ENCODE assay signal across 20 cellular contexts in the genomic region with DNA sequence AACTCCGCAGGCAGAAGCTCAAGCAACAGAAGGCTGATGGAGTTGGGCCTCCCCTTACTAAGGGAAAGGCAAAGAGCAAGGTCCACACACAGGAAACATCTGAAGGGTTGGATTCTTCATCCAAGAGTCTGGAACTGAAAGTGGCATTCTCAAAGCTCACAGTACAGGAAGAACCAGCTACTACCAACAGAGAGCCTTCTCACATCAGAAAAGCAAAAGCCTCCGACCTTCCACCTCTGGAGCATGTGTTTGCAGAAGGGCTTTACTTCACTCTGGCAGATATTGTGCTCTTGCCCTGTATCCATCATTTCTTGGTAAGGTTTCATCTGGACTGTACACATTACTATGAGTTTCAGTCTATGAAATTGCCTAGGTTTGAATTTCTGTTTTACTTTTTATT.
"Had no signal": no experiment of that assay in that cellular context is flagged by ENCODE, and none has a peak within 500 bp of the region (broad histone marks: within the 10 kb centered on the region; RNA-seq: fewer than 3 reads in every experiment).

No MANE protein-coding gene starts in this region.

- H3K4me3 ChIP-seq: left ventricle myocardium inferior, lung, ovary, right atrium auricular region, skin epidermis, spleen, suprapubic skin, thoracic aorta, tibial artery, uterus had no signal

- DNase-seq: hypothalamus; immature natural killer cell; left ventricle myocardium inferior; mesendoderm; naive B cell; natural killer cell; ovary; spleen; stimulated activated CD4-positive, alpha-beta T cell treated with anti-CD3 and anti-CD28 coated beads, Interleukin-4, amount 100 ng/mL, for 24 hours; stimulated activated naive CD4-positive, alpha-beta T cell; tibial artery; uterus had no signal

- H3K27me3 ChIP-seq: ovary, right atrium auricular region, spleen, suprapubic skin, tibial artery, uterus had no signal

- H3K9me3 ChIP-seq: left ventricle myocardium inferior, ovary, right atrium auricular region, spleen, suprapubic skin, thoracic aorta, tibial artery, uterus had no signal

- H3K4me1 ChIP-seq: right atrium auricular region, uterus had no signal

- ATAC-seq: natural killer cell; sciatic nerve; stimulated activated effector memory CD8-positive, alpha-beta T cell treated with anti-CD3 and anti-CD28 coated beads, Interleukin-12 subunit alpha, Interleukin-12 subunit beta, amount 100 ng/mL, for 72 hours had no signal

- H3K27ac ChIP-seq: left ventricle myocardium inferior, ovary, right atrium auricular region, skin epidermis, spleen, suprapubic skin, thoracic aorta, tibial artery, uterus had no signal

- H3K36me3 ChIP-seq: ovary, right atrium auricular region, thoracic aorta, uterus had no signal

- FAIRE-seq: islet of Langerhans had no signal
